Comparison of ENCODE assay signal across 8 cellular contexts in genomic region chr3:71583569-71584215, GRCh38. TPM values are rescaled to one million over a fixed set of nuclear protein-coding genes. Genes with fewer than 3 reads are reported as not detected.
A peak's percentile ranks its signal among the peaks of the same experiment; 100 is the strongest.
DNase-seq lines count a peak whose midpoint lies in the region; ATAC-seq and TF ChIP-seq lines count a peak whose summit lies in the region.

TSS of gene FOXP1 (minus strand) at chr3:71583728. CDS start at chr3:71198381, 385,347 bp downstream.

- WGBS in sigmoid colon, 2 donors = 0% methylated on average over 70 of the region's 70 CpGs

- peak within 1 kb of the TSS; percentile 70 for H3K9ac ChIP-seq in iPS-18a (ENCODE audit: low read length)

- peaks cover 49% of the 10 kb centered on the region for H3K27me3 ChIP-seq in iPS-18a (ENCODE audit: control insufficient read depth, insufficient read depth, low read length)
- no peaks in the 10 kb centered on the region for H3K27me3 ChIP-seq in sigmoid colon

- H3K27ac ChIP-seq in VCaP = peak within 1 kb of the TSS; percentile 100
- no peak within 1 kb of the TSS for H3K27ac ChIP-seq in iPS-18a (ENCODE audit: low read length)
- peak within 1 kb of the TSS; percentile 96 to 99 (median 98) for H3K27ac ChIP-seq in sigmoid colon

- TF ChIP-seq EP300 in sigmoid colon (IDR thresholded peaks at IDR 0.05) = no peak

- intact Hi-C loops in sigmoid colon (cut with DNase I) = loop anchor here (2.0 to 10.0 kb wide), 6 partner anchors 41 to 599 kb away; no protein-coding TSS in a partner anchor

- TF ChIP-seq CTCF in VCaP (conservative IDR thresholded peaks at IDR 0.05) (no peak), sigmoid colon (IDR thresholded peaks at IDR 0.05) (no peak)

- in situ Hi-C loops in T47D (cut with HindIII; ENCODE audit: low pct_unique_long_range_greater_than_20kb, low sequenced_read_pairs) = no loop called here

- ATAC-seq in GM21423 (IDR thresholded peaks at IDR 0.05; ENCODE audit: unreplicated experiment) = peak; percentile 31

- TF ChIP-seq POLR2A in sigmoid colon (IDR thresholded peaks at IDR 0.05) = peak; percentile 11 to 24

- H3K4me1 ChIP-seq in iPS-18a (ENCODE audit: control insufficient read depth, low read depth, low read length) = peaks cover 26% of the 10 kb centered on the region
- peaks cover 0 to 46% (median 31%) of the 10 kb centered on the region in 4 donors for H3K4me1 ChIP-seq in sigmoid colon

- H3K36me3 ChIP-seq in iPS-18a (ENCODE audit: control insufficient read depth, low read depth, low read length) = no peaks in the 10 kb centered on the region
- H3K36me3 ChIP-seq in sigmoid colon = no peaks in the 10 kb centered on the region

- H3K4me3 ChIP-seq in iPS-18a (ENCODE audit: low read length) = peak within 1 kb of the TSS; percentile 80
- H3K4me3 ChIP-seq in sigmoid colon = peak within 1 kb of the TSS; percentile 76 to 96 (median 86)

- H3K9me3 ChIP-seq in iPS-18a (ENCODE audit: control insufficient read depth, low read depth, low read length) = no peaks in the 10 kb centered on the region
- no peaks in the 10 kb centered on the region for H3K9me3 ChIP-seq in sigmoid colon

- DNase-seq in Ammon's horn (ENCODE audit: low spot score) = peak; percentile 82
- peak; percentile 22 for DNase-seq in NCI-H2107 (lab: John Stamatoyannopoulos, UW)
- DNase-seq in T47D (ENCODE audit: low read depth in 1 of 2, low spot score in 1 of 2) = peak; percentile 12 to 92
- peak; percentile 85 for DNase-seq in sigmoid colon
- no peak for DNase-seq in epidermal melanocyte (ENCODE audit: insufficient read length, low spot score)

RNA-seq across cellular contexts. Expression of gene FOXP1, which starts in this region (rescaled TPM):
- total RNA-seq in sigmoid colon = 100 to 1,000 TPM; 139 to 232 (median 169) TPM
- 10 to 100 TPM; 13.8 to 32.9 (median 14.3) TPM for polyA plus RNA-seq in sigmoid colon
